Comparison of ENCODE assay signal across 11 cellular contexts in genomic region chr21:27269646-27270045, GRCh38.
A peak's percentile ranks its signal among the peaks of the same experiment; 100 is the strongest.
DNase-seq lines count a peak whose midpoint lies in the region; ATAC-seq and TF ChIP-seq lines count a peak whose summit lies in the region.
"Had no signal": no experiment of that assay in that cellular context is flagged by ENCODE, and none has a peak within 500 bp of the region (broad histone marks: within the 10 kb centered on the region; RNA-seq: fewer than 3 reads in every experiment).

No MANE protein-coding gene starts in this region.

- H3K4me3 ChIP-seq in MG63 (no peak overlapping the region), body of pancreas (no peak overlapping the region), sigmoid colon (no peak overlapping the region)

- H3K27me3 ChIP-seq in MG63 = no peaks in the 10 kb centered on the region
- no peaks in the 10 kb centered on the region for H3K27me3 ChIP-seq in body of pancreas
- no peaks in the 10 kb centered on the region for H3K27me3 ChIP-seq in sigmoid colon

- no peak overlapping the region for H3K27ac Mint-ChIP-seq in stimulated activated naive B cell treated with anti-CD40 and anti-IgM and Interleukin-4, amounts not matched to agents 10 μg/mL and 1 μg/mL and 100 μg/mL, for 72 hours
- H3K27ac Mint-ChIP-seq: progenitor cell of endocrine pancreas had no signal

- H3K4me3 Mint-ChIP-seq in stimulated activated naive B cell treated with anti-CD40 and anti-IgM and Interleukin-4, amounts not matched to agents 10 μg/mL and 1 μg/mL and 100 μg/mL, for 72 hours = no peak overlapping the region

- H3K9me3 ChIP-seq in MG63 = no peaks in the 10 kb centered on the region
- H3K9me3 ChIP-seq in body of pancreas = no peaks in the 10 kb centered on the region
- no peaks in the 10 kb centered on the region for H3K9me3 ChIP-seq in sigmoid colon

- TF ChIP-seq CTCF in body of pancreas (IDR thresholded peaks at IDR 0.05) (no peak), sigmoid colon (IDR thresholded peaks at IDR 0.05) (no peak)

- TF ChIP-seq POLR2A in body of pancreas (IDR thresholded peaks at IDR 0.05) (no peak), sigmoid colon (IDR thresholded peaks at IDR 0.05) (no peak)

- ATAC-seq in body of pancreas (peak; percentile 38), left colon (no peak)
- no peak for ATAC-seq in stimulated activated naive B cell treated with anti-CD40 and anti-IgM and Interleukin-4, amounts not matched to agents 10 μg/mL and 1 μg/mL and 100 μg/mL, for 72 hours (replicated peaks)

- intact Hi-C loops in body of pancreas (cut with DNase I) = no loop called here
- intact Hi-C loops in sigmoid colon (cut with DNase I) = no loop called here
- intact Hi-C loops in left colon (cut with DNase I, micrococcal nuclease) = no loop called here

- peak; percentile 73 for DNase-seq in AG20443 (ENCODE audit: low spot score)
- peak; percentile 38 for DNase-seq in MG63
- DNase-seq in body of pancreas = no peak
- peak; percentile 84 for DNase-seq in kidney tubule cell (ENCODE audit: low spot score)
- DNase-seq in sigmoid colon = no peak
- no peak for DNase-seq in stimulated activated naive B cell treated with anti-CD40 and anti-IgM and Interleukin-4, amounts not matched to agents 10 μg/mL and 1 μg/mL and 100 μg/mL, for 72 hours
- DNase-seq in activated effector memory CD4-positive, alpha-beta T cell treated with Interleukin-2 at 50 U/mL for 16 hours = no peak
- no peak for DNase-seq in left colon
- DNase-seq: NCI-H526 treated with DMSO at 0.1 percent for 48 hours had no signal

- no peaks in the 10 kb centered on the region for H3K27me3 Mint-ChIP-seq in stimulated activated naive B cell treated with anti-CD40 and anti-IgM and Interleukin-4, amounts not matched to agents 10 μg/mL and 1 μg/mL and 100 μg/mL, for 72 hours
- H3K27me3 Mint-ChIP-seq: progenitor cell of endocrine pancreas had no signal

- no peaks in the 10 kb centered on the region for H3K4me1 ChIP-seq in body of pancreas
- H3K4me1 ChIP-seq in sigmoid colon = peaks cover 0 to 15% (median 0%) of the 10 kb centered on the region in 4 donors

- H3K27ac ChIP-seq in body of pancreas (no peak overlapping the region), sigmoid colon (no peak overlapping the region)
- H3K27ac ChIP-seq: KMS-11 had no signal

- H3K9me3 Mint-ChIP-seq in stimulated activated naive B cell treated with anti-CD40 and anti-IgM and Interleukin-4, amounts not matched to agents 10 μg/mL and 1 μg/mL and 100 μg/mL, for 72 hours = no peaks in the 10 kb centered on the region

- no peaks in the 10 kb centered on the region for H3K4me1 Mint-ChIP-seq in stimulated activated naive B cell treated with anti-CD40 and anti-IgM and Interleukin-4, amounts not matched to agents 10 μg/mL and 1 μg/mL and 100 μg/mL, for 72 hours

- H3K36me3 ChIP-seq in MG63 = peaks cover 3% of the 10 kb centered on the region; the same call in 1 of the 2 replicates
- no peaks in the 10 kb centered on the region for H3K36me3 ChIP-seq in body of pancreas (replicated peaks in 1 of 2; ENCODE audit: insufficient read depth in 1 of 2, low read depth in 2 of 2)
- H3K36me3 ChIP-seq in sigmoid colon = no peaks in the 10 kb centered on the region

- TF ChIP-seq EP300 in sigmoid colon (IDR thresholded peaks at IDR 0.05) = no peak

- H3K36me3 Mint-ChIP-seq in stimulated activated naive B cell treated with anti-CD40 and anti-IgM and Interleukin-4, amounts not matched to agents 10 μg/mL and 1 μg/mL and 100 μg/mL, for 72 hours = no peaks in the 10 kb centered on the region

Comparison
In these comparisons a context has a peak if more than half of its experiments do, and no peak if none do; other contexts are left out.
1. DNase-seq: peak in AG20443 (single experiment), MG63 (single experiment) and kidney tubule cell (single experiment); none in body of pancreas (0 of 4), sigmoid colon (single experiment), stimulated activated naive B cell treated with anti-CD40 and anti-IgM and Interleukin-4, amounts not matched to agents 10 μg/mL and 1 μg/mL and 100 μg/mL, for 72 hours (single experiment), activated effector memory CD4-positive, alpha-beta T cell treated with Interleukin-2 at 50 U/mL for 16 hours (single experiment) and left colon (0 of 2).